ENCODE assay signal across 27 cellular contexts in the genomic region with DNA sequence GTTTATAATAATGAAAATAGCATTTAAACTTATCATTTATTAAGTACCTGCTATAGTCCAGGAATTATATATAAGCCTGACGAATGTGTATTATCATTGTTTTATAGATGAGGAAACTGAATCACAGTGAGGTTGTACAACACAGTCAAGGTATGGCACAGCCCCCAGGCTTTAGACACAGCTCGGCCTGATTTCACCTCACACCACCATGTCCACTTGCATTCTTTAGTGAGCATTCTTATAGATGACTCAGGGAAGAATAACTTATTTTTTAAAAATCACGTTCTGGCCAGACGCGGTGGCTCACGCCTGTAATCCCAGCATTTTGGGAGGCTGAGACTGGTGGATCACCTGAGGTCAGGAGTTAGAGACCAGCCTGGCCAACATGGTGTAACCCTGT.
"Had no signal": no experiment of that assay in that cellular context is flagged by ENCODE, and none has a peak within 500 bp of the region (broad histone marks: within the 10 kb centered on the region; RNA-seq: fewer than 3 reads in every experiment).

No MANE protein-coding gene starts in this region.

- H3K27ac ChIP-seq: adrenal gland, body of pancreas, Peyer's patch, RWPE1, SJSA1 had no signal

- H3K4me1 ChIP-seq: adrenal gland, body of pancreas, Peyer's patch, SJSA1 had no signal

- DNase-seq: activated CD4-positive, alpha-beta memory T cell treated with anti-CD3 and anti-CD28 coated beads for 36 hours; activated CD4-positive, alpha-beta T cell treated with anti-CD3 and anti-CD28 coated beads, Interleukin-2, amount 10 ng/mL, durations not matched to agents 7 days and 5 days; activated CD4-positive, CD25-positive, alpha-beta regulatory T cell treated with anti-CD3 and anti-CD28 coated beads, Interleukin-2, amount 50 U/mL, for 72 hours; activated gamma-delta T cell treated with Interleukin-2 at 50 U/mL for 16 hours; activated naive CD4-positive, alpha-beta T cell treated with anti-CD3 and anti-CD28 coated beads, Interleukin-2, amount 10 ng/mL, durations not matched to agents 7 days and 5 days; activated naive CD8-positive, alpha-beta T cell treated with anti-CD3 and anti-CD28 coated beads for 36 hours; activated T-cell treated with anti-CD3 and anti-CD28 coated beads for 4 hours; activated T-cell treated with anti-CD3 and anti-CD28 coated beads, Interleukin-2, amount 50 U/mL, for 48 hours; adrenal gland; aorta; body of pancreas; Kasumi-1; KBM-7; NCI-H1105 treated with DMSO at 0.1 percent for 48 hours; NCI-H1436 treated with DMSO at 0.1 percent for 48 hours; NCI-H1930; NCI-H2171; NCI-H345; NCI-H510A; NCI-H526 treated with DMSO at 0.1 percent for 48 hours; NK-92 treated with Interleukin-12 subunit alpha and Interleukin-12 subunit beta, amount 100 ng/mL, for 24 hours; Peyer's patch; SHP77; SW 1271 had no signal

- H3K27me3 ChIP-seq: adrenal gland, body of pancreas, Peyer's patch, SJSA1 had no signal

- ATAC-seq: body of pancreas, SK-N-SH treated with all-trans-retinoic acid at 6 μM for 48 hours had no signal

- H3K4me3 ChIP-seq: adrenal gland, body of pancreas, Peyer's patch, SJSA1 had no signal

- H3K9me3 ChIP-seq: adrenal gland, body of pancreas, Peyer's patch, SJSA1 had no signal
